Comparison of ENCODE assay signal across 1 cellular context in genomic region chr7:116271980-116272886, GRCh38.
TF ChIP-seq lines count a peak whose summit lies in the region.

No MANE protein-coding gene starts in this region.

TF ChIP-seq in endothelial cell of umbilical vein, 7 proteins besides CTCF, POLR2A, EP300 and RAD21 (continued from another document):
- TF ChIP-seq GATA2 (IDR thresholded peaks at IDR 0.05; ENCODE audit: insufficient read depth, insufficient read length, low read depth, low read length) = peak; percentile 59
